In the genomic region with DNA sequence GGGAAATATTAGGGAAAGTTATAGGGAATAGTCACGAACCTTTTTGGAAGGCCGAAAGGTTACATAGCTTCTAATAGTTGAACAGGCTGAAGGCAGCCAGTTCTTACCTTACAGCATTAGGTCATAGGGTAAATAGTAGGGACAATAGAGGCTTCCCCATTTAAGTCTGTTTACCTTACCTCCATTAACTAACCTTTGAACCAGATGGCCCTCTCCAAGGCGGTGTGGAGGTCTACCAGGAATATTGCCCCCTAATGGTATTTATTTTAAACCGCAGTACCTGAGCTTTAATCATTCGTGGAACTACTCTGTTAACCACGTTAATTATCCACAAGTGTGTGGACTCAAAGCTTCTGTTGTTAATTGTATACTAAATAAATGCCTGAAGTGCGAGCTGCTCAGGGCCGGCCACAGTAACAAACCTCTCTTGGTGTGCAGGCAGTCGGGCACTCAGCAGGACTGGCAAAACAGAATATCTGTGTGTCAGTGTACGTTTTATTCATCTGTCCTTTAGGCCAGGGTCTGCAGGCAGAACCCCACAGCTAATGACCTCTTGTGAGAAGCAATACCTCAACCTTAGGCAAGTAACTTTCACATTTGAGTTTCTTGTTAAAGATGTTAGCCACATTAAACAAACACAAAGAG, we compare ENCODE assay signal across 1 cellular context.
TF ChIP-seq lines count a peak whose summit lies in the region.

No MANE protein-coding gene starts in this region.

TF ChIP-seq in GM23338, 12 proteins besides CTCF, POLR2A, EP300 and RAD21 (continued from another document):
- no peak for TF ChIP-seq ETS1 (IDR thresholded peaks at IDR 0.05)
- TF ChIP-seq, protein P1, sequence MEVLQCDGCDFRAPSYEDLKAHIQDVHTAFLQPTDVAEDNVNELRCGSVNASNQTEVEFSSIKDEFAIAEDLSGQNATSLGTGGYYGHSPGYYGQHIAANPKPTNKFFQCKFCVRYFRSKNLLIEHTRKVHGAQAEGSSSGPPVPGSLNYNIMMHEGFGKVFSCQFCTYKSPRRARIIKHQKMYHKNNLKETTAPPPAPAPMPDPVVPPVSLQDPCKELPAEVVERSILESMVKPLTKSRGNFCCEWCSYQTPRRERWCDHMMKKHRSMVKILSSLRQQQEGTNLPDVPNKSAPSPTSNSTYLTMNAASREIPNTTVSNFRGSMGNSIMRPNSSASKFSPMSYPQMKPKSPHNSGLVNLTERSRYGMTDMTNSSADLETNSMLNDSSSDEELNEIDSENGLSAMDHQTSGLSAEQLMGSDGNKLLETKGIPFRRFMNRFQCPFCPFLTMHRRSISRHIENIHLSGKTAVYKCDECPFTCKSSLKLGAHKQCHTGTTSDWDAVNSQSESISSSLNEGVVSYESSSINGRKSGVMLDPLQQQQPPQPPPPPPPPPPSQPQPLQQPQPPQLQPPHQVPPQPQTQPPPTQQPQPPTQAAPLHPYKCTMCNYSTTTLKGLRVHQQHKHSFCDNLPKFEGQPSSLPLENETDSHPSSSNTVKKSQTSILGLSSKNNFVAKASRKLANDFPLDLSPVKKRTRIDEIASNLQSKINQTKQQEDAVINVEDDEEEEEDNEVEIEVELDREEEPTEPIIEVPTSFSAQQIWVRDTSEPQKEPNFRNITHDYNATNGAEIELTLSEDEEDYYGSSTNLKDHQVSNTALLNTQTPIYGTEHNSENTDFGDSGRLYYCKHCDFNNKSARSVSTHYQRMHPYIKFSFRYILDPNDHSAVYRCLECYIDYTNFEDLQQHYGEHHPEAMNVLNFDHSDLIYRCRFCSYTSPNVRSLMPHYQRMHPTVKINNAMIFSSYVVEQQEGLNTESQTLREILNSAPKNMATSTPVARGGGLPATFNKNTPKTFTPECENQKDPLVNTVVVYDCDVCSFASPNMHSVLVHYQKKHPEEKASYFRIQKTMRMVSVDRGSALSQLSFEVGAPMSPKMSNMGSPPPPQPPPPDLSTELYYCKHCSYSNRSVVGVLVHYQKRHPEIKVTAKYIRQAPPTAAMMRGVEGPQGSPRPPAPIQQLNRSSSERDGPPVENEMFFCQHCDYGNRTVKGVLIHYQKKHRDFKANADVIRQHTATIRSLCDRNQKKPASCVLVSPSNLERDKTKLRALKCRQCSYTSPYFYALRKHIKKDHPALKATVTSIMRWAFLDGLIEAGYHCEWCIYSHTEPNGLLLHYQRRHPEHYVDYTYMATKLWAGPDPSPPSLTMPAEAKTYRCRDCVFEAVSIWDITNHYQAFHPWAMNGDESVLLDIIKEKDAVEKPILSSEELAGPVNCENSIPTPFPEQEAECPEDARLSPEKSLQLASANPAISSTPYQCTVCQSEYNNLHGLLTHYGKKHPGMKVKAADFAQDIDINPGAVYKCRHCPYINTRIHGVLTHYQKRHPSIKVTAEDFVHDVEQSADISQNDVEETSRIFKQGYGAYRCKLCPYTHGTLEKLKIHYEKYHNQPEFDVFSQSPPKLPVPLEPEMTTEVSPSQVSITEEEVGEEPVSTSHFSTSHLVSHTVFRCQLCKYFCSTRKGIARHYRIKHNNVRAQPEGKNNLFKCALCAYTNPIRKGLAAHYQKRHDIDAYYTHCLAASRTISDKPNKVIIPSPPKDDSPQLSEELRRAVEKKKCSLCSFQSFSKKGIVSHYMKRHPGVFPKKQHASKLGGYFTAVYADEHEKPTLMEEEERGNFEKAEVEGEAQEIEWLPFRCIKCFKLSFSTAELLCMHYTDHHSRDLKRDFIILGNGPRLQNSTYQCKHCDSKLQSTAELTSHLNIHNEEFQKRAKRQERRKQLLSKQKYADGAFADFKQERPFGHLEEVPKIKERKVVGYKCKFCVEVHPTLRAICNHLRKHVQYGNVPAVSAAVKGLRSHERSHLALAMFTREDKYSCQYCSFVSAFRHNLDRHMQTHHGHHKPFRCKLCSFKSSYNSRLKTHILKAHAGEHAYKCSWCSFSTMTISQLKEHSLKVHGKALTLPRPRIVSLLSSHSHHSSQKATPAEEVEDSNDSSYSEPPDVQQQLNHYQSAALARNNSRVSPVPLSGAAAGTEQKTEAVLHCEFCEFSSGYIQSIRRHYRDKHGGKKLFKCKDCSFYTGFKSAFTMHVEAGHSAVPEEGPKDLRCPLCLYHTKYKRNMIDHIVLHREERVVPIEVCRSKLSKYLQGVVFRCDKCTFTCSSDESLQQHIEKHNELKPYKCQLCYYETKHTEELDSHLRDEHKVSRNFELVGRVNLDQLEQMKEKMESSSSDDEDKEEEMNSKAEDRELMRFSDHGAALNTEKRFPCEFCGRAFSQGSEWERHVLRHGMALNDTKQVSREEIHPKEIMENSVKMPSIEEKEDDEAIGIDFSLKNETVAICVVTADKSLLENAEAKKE (CRISPR knock-in tag; IDR thresholded peaks at IDR 0.05) = no peak
